ENCODE assay signal across 1 cellular context in the genomic region with DNA sequence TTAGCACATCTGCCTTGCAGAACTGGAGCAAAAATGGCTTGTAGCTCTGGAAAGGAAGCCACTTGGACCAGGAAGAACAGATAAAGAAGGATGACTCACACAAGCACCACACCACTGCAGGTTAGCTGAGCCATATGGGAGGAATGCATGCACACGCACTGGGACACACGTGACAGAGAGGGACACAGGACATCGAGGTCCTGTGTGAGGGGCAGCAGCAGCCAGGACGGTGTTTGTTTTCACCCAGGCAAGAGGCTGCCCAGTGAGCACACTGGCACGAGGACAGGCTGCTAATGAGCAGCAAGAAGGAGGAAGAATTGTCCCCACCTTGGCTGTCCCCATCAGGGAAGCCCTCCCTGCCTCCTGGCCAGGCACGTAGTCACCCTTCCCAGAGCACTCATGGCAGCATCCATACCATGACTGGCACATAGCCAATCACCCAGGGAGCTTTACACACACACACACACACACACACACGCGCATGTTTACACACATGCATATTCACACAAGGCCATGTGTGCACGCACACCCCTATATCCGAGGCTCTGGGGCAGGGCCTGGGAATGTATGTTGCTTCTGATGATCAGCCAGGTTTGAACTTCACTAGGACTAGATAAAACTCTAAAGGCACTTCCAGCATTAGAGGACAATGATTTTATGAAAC.
TF ChIP-seq lines count a peak whose summit lies in the region.

No MANE protein-coding gene starts in this region.

TF ChIP-seq in K562, 482 proteins besides CTCF, POLR2A, EP300 and RAD21 (continued from another document and continues in another):
- TF ChIP-seq, protein P1, sequence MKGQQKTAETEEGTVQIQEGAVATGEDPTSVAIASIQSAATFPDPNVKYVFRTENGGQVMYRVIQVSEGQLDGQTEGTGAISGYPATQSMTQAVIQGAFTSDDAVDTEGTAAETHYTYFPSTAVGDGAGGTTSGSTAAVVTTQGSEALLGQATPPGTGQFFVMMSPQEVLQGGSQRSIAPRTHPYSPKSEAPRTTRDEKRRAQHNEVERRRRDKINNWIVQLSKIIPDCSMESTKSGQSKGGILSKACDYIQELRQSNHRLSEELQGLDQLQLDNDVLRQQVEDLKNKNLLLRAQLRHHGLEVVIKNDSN (CRISPR knock-in tag; IDR thresholded peaks at IDR 0.05), result peak; percentile 80
- TF ChIP-seq JUNB (CRISPR knock-in tag; conservative IDR thresholded peaks at IDR 0.05) (0 out of 2 replicates have a peak, but pooled peaks have one; percentile 40), KDM2B (CRISPR knock-in tag; IDR thresholded peaks at IDR 0.05) (no peak), WHSC1 (IDR thresholded peaks at IDR 0.05; ENCODE audit: low read length) (no peak), ZFP36 (IDR thresholded peaks at IDR 0.05; ENCODE audit: low read depth, low read length, partially characterized antibody) (no peak), ZNF232 (CRISPR knock-in tag; IDR thresholded peaks at IDR 0.05) (no peak), ZSCAN29 (IDR thresholded peaks at IDR 0.05) (no peak), KDM1A (IDR thresholded peaks at IDR 0.05) (no peak), SNRNP70 (optimal IDR thresholded peaks at IDR 0.05; ENCODE audit: low read depth, low read length) (no peak), ZFPM2 (CRISPR knock-in tag; IDR thresholded peaks at IDR 0.05) (no peak), CBX1 (IDR thresholded peaks at IDR 0.05; ENCODE audit: low read depth) (no peak), RBM25 (IDR thresholded peaks at IDR 0.05; ENCODE audit: low read depth, low read length, severe bottlenecking) (no peak), ARID2 (IDR thresholded peaks at IDR 0.05) (no peak), HNRNPUL1 (IDR thresholded peaks at IDR 0.05; ENCODE audit: low read length) (no peak), HMG20A (CRISPR knock-in tag; conservative IDR thresholded peaks at IDR 0.05) (no peak), ZNF354B (CRISPR knock-in tag; IDR thresholded peaks at IDR 0.05) (no peak), DPF2 (IDR thresholded peaks at IDR 0.05) (peak; percentile 80), KLF16 (IDR thresholded peaks at IDR 0.05) (no peak), ZNF212 (CRISPR knock-in tag; IDR thresholded peaks at IDR 0.05) (no peak), RBM39 (optimal IDR thresholded peaks at IDR 0.05; ENCODE audit: low read depth, low read length) (no peak), GATA2 (CRISPR knock-in tag; IDR thresholded peaks at IDR 0.05) (no peak), MYNN (IDR thresholded peaks at IDR 0.05) (no peak), MYNN (CRISPR knock-in tag; IDR thresholded peaks at IDR 0.05) (no peak), LCOR (CRISPR knock-in tag; IDR thresholded peaks at IDR 0.05) (no peak), HDGF (IDR thresholded peaks at IDR 0.05) (no peak), CBFA2T2 (conservative IDR thresholded peaks at IDR 0.05) (no peak), SETDB1 (IDR thresholded peaks at IDR 0.05; ENCODE audit: low read length) (no peak), NUFIP1 (IDR thresholded peaks at IDR 0.05; ENCODE audit: partially characterized antibody) (no peak), PRPF4 (IDR thresholded peaks at IDR 0.05; ENCODE audit: insufficient read depth, low read depth, low read length, poor library complexity, severe bottlenecking) (no peak), TOE1 (IDR thresholded peaks at IDR 0.05; ENCODE audit: borderline replicate concordance) (peak; percentile 31; the same call in 1 of the 2 replicates), TOE1 (CRISPR knock-in tag; IDR thresholded peaks at IDR 0.05; ENCODE audit: borderline replicate concordance, low read depth) (no peak), MECOM (CRISPR knock-in tag; IDR thresholded peaks at IDR 0.05) (no peak), LARP7 (IDR thresholded peaks at IDR 0.05) (no peak), EHMT2 (IDR thresholded peaks at IDR 0.05) (no peak), STAT5B (CRISPR knock-in tag; IDR thresholded peaks at IDR 0.05) (no peak), HDAC2 (IDR thresholded peaks at IDR 0.05) (0 out of 2 replicates have a peak, but pooled peaks have one; percentile 59), ZKSCAN1 (IDR thresholded peaks at IDR 0.05; ENCODE audit: low read depth, low read length) (no peak), FOXA3 (CRISPR knock-in tag; conservative IDR thresholded peaks at IDR 0.05 in 1 of 2, IDR thresholded peaks at IDR 0.05 in 1 of 2) (no peak), FOXK1 (CRISPR knock-in tag; IDR thresholded peaks at IDR 0.05; ENCODE audit: borderline replicate concordance) (no peak), ETV6 (IDR thresholded peaks at IDR 0.05; ENCODE audit: borderline replicate concordance in 1 of 2, low read depth in 2 of 2, low read length in 1 of 2) (no peak), ETV6 (CRISPR knock-in tag; IDR thresholded peaks at IDR 0.05; ENCODE audit: borderline replicate concordance) (no peak), ZNF408 (CRISPR knock-in tag; IDR thresholded peaks at IDR 0.05; ENCODE audit: low read depth) (no peak), CCAR2 (IDR thresholded peaks at IDR 0.05; ENCODE audit: low read depth, low read length) (no peak), HDAC6 (IDR thresholded peaks at IDR 0.05; ENCODE audit: low read depth, low read length) (no peak), KAT7 (CRISPR knock-in tag; IDR thresholded peaks at IDR 0.05; ENCODE audit: borderline replicate concordance) (no peak), TBL1XR1 (IDR thresholded peaks at IDR 0.05; ENCODE audit: low read length in 2 of 2) (no peak), TGIF2 (CRISPR knock-in tag; IDR thresholded peaks at IDR 0.05) (no peak), HDAC1 (IDR thresholded peaks at IDR 0.05) (peak in 1 of 2 experiments; percentile 67; a peak in 2 of 4 replicates), MAFG (tag; conservative IDR thresholded peaks at IDR 0.05) (no peak), ESRRB (CRISPR knock-in tag; IDR thresholded peaks at IDR 0.05; ENCODE audit: borderline replicate concordance) (no peak), RAD51 (IDR thresholded peaks at IDR 0.05; ENCODE audit: borderline replicate concordance, low read depth) (peak; percentile 60; the same call in 1 of the 2 replicates), SMARCA5 (IDR thresholded peaks at IDR 0.05) (no peak), ZFP1 (CRISPR knock-in tag; IDR thresholded peaks at IDR 0.05) (no peak)
- TF ChIP-seq, protein P2, sequence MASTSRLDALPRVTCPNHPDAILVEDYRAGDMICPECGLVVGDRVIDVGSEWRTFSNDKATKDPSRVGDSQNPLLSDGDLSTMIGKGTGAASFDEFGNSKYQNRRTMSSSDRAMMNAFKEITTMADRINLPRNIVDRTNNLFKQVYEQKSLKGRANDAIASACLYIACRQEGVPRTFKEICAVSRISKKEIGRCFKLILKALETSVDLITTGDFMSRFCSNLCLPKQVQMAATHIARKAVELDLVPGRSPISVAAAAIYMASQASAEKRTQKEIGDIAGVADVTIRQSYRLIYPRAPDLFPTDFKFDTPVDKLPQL (IDR thresholded peaks at IDR 0.05; ENCODE audit: extremely low read depth, insufficient read length), result no peak
- TF ChIP-seq, protein P3, sequence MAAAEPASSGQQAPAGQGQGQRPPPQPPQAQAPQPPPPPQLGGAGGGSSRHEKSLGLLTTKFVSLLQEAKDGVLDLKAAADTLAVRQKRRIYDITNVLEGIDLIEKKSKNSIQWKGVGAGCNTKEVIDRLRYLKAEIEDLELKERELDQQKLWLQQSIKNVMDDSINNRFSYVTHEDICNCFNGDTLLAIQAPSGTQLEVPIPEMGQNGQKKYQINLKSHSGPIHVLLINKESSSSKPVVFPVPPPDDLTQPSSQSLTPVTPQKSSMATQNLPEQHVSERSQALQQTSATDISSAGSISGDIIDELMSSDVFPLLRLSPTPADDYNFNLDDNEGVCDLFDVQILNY (CRISPR knock-in tag; IDR thresholded peaks at IDR 0.05), result no peak
- TF ChIP-seq, protein P4, sequence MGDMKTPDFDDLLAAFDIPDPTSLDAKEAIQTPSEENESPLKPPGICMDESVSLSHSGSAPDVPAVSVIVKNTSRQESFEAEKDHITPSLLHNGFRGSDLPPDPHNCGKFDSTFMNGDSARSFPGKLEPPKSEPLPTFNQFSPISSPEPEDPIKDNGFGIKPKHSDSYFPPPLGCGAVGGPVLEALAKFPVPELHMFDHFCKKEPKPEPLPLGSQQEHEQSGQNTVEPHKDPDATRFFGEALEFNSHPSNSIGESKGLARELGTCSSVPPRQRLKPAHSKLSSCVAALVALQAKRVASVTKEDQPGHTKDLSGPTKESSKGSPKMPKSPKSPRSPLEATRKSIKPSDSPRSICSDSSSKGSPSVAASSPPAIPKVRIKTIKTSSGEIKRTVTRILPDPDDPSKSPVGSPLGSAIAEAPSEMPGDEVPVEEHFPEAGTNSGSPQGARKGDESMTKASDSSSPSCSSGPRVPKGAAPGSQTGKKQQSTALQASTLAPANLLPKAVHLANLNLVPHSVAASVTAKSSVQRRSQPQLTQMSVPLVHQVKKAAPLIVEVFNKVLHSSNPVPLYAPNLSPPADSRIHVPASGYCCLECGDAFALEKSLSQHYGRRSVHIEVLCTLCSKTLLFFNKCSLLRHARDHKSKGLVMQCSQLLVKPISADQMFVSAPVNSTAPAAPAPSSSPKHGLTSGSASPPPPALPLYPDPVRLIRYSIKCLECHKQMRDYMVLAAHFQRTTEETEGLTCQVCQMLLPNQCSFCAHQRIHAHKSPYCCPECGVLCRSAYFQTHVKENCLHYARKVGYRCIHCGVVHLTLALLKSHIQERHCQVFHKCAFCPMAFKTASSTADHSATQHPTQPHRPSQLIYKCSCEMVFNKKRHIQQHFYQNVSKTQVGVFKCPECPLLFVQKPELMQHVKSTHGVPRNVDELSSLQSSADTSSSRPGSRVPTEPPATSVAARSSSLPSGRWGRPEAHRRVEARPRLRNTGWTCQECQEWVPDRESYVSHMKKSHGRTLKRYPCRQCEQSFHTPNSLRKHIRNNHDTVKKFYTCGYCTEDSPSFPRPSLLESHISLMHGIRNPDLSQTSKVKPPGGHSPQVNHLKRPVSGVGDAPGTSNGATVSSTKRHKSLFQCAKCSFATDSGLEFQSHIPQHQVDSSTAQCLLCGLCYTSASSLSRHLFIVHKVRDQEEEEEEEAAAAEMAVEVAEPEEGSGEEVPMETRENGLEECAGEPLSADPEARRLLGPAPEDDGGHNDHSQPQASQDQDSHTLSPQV (IDR thresholded peaks at IDR 0.05), result no peak
- TF ChIP-seq, protein P5, sequence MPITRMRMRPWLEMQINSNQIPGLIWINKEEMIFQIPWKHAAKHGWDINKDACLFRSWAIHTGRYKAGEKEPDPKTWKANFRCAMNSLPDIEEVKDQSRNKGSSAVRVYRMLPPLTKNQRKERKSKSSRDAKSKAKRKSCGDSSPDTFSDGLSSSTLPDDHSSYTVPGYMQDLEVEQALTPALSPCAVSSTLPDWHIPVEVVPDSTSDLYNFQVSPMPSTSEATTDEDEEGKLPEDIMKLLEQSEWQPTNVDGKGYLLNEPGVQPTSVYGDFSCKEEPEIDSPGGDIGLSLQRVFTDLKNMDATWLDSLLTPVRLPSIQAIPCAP (CRISPR knock-in tag; IDR thresholded peaks at IDR 0.05; ENCODE audit: borderline replicate concordance), result no peak
- TF ChIP-seq, protein P6, sequence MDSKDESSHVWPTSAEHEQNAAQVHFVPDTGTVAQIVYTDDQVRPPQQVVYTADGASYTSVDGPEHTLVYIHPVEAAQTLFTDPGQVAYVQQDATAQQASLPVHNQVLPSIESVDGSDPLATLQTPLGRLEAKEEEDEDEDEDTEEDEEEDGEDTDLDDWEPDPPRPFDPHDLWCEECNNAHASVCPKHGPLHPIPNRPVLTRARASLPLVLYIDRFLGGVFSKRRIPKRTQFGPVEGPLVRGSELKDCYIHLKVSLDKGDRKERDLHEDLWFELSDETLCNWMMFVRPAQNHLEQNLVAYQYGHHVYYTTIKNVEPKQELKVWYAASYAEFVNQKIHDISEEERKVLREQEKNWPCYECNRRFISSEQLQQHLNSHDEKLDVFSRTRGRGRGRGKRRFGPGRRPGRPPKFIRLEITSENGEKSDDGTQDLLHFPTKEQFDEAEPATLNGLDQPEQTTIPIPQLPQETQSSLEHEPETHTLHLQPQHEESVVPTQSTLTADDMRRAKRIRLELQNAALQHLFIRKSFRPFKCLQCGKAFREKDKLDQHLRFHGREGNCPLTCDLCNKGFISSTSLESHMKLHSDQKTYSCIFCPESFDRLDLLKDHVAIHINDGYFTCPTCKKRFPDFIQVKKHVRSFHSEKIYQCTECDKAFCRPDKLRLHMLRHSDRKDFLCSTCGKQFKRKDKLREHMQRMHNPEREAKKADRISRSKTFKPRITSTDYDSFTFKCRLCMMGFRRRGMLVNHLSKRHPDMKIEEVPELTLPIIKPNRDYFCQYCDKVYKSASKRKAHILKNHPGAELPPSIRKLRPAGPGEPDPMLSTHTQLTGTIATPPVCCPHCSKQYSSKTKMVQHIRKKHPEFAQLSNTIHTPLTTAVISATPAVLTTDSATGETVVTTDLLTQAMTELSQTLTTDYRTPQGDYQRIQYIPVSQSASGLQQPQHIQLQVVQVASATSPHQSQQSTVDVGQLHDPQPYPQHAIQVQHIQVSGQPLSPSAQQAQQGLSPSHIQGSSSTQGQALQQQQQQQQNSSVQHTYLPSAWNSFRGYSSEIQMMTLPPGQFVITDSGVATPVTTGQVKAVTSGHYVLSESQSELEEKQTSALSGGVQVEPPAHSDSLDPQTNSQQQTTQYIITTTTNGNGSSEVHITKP (IDR thresholded peaks at IDR 0.05; ENCODE audit: partially characterized antibody), result no peak
- TF ChIP-seq, protein P7, sequence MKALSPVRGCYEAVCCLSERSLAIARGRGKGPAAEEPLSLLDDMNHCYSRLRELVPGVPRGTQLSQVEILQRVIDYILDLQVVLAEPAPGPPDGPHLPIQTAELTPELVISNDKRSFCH (CRISPR knock-in tag; IDR thresholded peaks at IDR 0.05), result no peak
- TF ChIP-seq, protein P7 (tag; IDR thresholded peaks at IDR 0.05), result no peak
- TF ChIP-seq, protein P8, sequence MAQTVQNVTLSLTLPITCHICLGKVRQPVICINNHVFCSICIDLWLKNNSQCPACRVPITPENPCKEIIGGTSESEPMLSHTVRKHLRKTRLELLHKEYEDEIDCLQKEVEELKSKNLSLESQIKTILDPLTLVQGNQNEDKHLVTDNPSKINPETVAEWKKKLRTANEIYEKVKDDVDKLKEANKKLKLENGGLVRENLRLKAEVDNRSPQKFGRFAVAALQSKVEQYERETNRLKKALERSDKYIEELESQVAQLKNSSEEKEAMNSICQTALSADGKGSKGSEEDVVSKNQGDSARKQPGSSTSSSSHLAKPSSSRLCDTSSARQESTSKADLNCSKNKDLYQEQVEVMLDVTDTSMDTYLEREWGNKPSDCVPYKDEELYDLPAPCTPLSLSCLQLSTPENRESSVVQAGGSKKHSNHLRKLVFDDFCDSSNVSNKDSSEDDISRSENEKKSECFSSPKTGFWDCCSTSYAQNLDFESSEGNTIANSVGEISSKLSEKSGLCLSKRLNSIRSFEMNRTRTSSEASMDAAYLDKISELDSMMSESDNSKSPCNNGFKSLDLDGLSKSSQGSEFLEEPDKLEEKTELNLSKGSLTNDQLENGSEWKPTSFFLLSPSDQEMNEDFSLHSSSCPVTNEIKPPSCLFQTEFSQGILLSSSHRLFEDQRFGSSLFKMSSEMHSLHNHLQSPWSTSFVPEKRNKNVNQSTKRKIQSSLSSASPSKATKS (CRISPR knock-in tag; IDR thresholded peaks at IDR 0.05), result no peak
- TF ChIP-seq, protein P9, sequence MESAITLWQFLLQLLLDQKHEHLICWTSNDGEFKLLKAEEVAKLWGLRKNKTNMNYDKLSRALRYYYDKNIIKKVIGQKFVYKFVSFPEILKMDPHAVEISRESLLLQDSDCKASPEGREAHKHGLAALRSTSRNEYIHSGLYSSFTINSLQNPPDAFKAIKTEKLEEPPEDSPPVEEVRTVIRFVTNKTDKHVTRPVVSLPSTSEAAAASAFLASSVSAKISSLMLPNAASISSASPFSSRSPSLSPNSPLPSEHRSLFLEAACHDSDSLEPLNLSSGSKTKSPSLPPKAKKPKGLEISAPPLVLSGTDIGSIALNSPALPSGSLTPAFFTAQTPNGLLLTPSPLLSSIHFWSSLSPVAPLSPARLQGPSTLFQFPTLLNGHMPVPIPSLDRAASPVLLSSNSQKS (CRISPR knock-in tag; IDR thresholded peaks at IDR 0.05), result no peak
